2 cellular contexts compared by ENCODE assay signal in genomic region chr10:24991298-24991697, GRCh38.
TF ChIP-seq lines count a peak whose summit lies in the region.

No MANE protein-coding gene starts in this region.

TF ChIP-seq in HEK293, 187 proteins besides CTCF, POLR2A, EP300 and RAD21:
- TF ChIP-seq ZNF133 (tag by site-specific recombination; IDR thresholded peaks at IDR 0.05): peak; percentile 55; the same call in 1 of the 2 replicates
- TF ChIP-seq KLF16 (tag by site-specific recombination; IDR thresholded peaks at IDR 0.05): no peak
- TF ChIP-seq ZBTB17 (tag by site-specific recombination; IDR thresholded peaks at IDR 0.05): no peak
- TF ChIP-seq OVOL3 (tag by site-specific recombination; IDR thresholded peaks at IDR 0.05): no peak
- no peak for TF ChIP-seq ZXDB (tag by site-specific recombination; IDR thresholded peaks at IDR 0.05)

TF ChIP-seq in K562, 482 proteins besides CTCF, POLR2A, EP300 and RAD21:
- no peak for TF ChIP-seq DNMT1 (IDR thresholded peaks at IDR 0.05)
- no peak for TF ChIP-seq SMAD1 (IDR thresholded peaks at IDR 0.05; ENCODE audit: low read depth, low read length, partially characterized antibody)
- no peak for TF ChIP-seq E2F4 (CRISPR knock-in tag; IDR thresholded peaks at IDR 0.05; ENCODE audit: low read depth)
- no peak for TF ChIP-seq CHD2 (IDR thresholded peaks at IDR 0.05; ENCODE audit: low read depth, low read length)
- no peak for TF ChIP-seq XRCC3 (IDR thresholded peaks at IDR 0.05)
- no peak for TF ChIP-seq CC2D1A (IDR thresholded peaks at IDR 0.05)
- no peak for TF ChIP-seq SREBF2 (CRISPR knock-in tag; IDR thresholded peaks at IDR 0.05)
- TF ChIP-seq RBM34 (IDR thresholded peaks at IDR 0.05; ENCODE audit: borderline replicate concordance, insufficient read depth, low read length): no peak
- no peak for TF ChIP-seq ZNF277 (CRISPR knock-in tag; IDR thresholded peaks at IDR 0.05; ENCODE audit: borderline replicate concordance)
- TF ChIP-seq MBD1 (CRISPR knock-in tag; IDR thresholded peaks at IDR 0.05): no peak
- no peak for TF ChIP-seq PTTG1 (tag; IDR thresholded peaks at IDR 0.05; ENCODE audit: low read depth)
- TF ChIP-seq NR0B1 (IDR thresholded peaks at IDR 0.05; ENCODE audit: partially characterized antibody): no peak
- TF ChIP-seq ATF6 (CRISPR knock-in tag; IDR thresholded peaks at IDR 0.05): no peak
- TF ChIP-seq SMAD3 (CRISPR knock-in tag; conservative IDR thresholded peaks at IDR 0.05): no peak
- TF ChIP-seq PHF21A (IDR thresholded peaks at IDR 0.05; ENCODE audit: borderline replicate concordance, low read depth): no peak
- TF ChIP-seq ZNF24 (IDR thresholded peaks at IDR 0.05): no peak
- TF ChIP-seq ZNF197 (CRISPR knock-in tag; IDR thresholded peaks at IDR 0.05; ENCODE audit: low read depth): no peak
- no peak for TF ChIP-seq ZNF766 (CRISPR knock-in tag; conservative IDR thresholded peaks at IDR 0.05)
- no peak for TF ChIP-seq CUX1 (CRISPR knock-in tag; IDR thresholded peaks at IDR 0.05)
- no peak for TF ChIP-seq ETS2 (tag; IDR thresholded peaks at IDR 0.05; ENCODE audit: borderline replicate concordance, poor library complexity, severe bottlenecking)
